In the genomic region with DNA sequence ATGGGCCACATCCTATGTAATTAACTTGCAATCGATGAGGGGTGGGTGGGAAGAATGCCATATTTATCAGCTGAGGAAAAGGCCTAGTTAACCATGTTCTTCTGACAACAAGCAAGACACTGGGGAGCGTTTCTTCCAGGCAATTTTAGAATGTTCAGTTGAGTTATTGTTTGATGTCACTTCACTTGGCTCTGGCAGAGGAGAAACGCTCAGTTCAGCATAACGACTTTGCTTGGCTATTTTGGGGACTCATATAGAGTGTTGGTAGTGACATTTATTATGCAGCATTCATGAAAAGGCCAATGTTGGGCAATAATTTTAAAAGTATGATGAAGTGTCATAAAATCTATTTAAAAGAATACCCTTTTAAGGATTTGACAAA, we compare ENCODE assay signal across 8 cellular contexts. TPM values are rescaled to one million over a fixed set of nuclear protein-coding genes. Genes with fewer than 3 reads are reported as not detected.
A peak's percentile ranks its signal among the peaks of the same experiment; 100 is the strongest.
DNase-seq lines count a peak whose midpoint lies in the region; ATAC-seq and TF ChIP-seq lines count a peak whose summit lies in the region.

No MANE protein-coding gene starts in this region.

- DNase-seq in H9 (no peak), cardiac muscle cell (ENCODE audit: low read depth in 1 of 2, low spot score in 1 of 2) (peak in 1 of 2 donors; percentile 11), gastrocnemius medialis (no peak), mesenteric fat pad (ENCODE audit: low spot score) (no peak), SW480 (ENCODE audit: low spot score) (no peak), hypothalamus (lab: John Stamatoyannopoulos, UW) (no peak)

- H3K27ac Mint-ChIP-seq in H9 = no peak overlapping the region

- H4K20me1 ChIP-seq in H9 (ENCODE audit: control insufficient read depth, insufficient read depth, insufficient read length) = no peaks in the 10 kb centered on the region

- H3K23ac ChIP-seq in H9 (ENCODE audit: insufficient read length, low read depth, low read length) = no peak overlapping the region

- ATAC-seq in gastrocnemius medialis = peak; percentile 40 to 53
- ATAC-seq in HG02610 (IDR thresholded peaks at IDR 0.05; ENCODE audit: unreplicated experiment) = no peak

- no peak overlapping the region for H2BK12ac ChIP-seq in H9 (ENCODE audit: insufficient read length, low read depth, low read length)

- no peak overlapping the region for H4K5ac ChIP-seq in H9 (ENCODE audit: insufficient read length, low read depth, low read length)

- no peaks in the 10 kb centered on the region for H3K9me3 Mint-ChIP-seq in H9

- H2AFZ ChIP-seq in H9 (ENCODE audit: low read length) = no peak overlapping the region

- no peak overlapping the region for H2AK5ac ChIP-seq in H9 (ENCODE audit: insufficient read length, low read length)

- H3K27ac ChIP-seq in H9 (ENCODE audit: insufficient read length, low read depth, low read length) (no peak overlapping the region), VCaP (peak overlapping the region; percentile 39; the same call in 1 of the 2 replicates), cardiac muscle cell (peak overlapping the region; percentile 47), gastrocnemius medialis (peak overlapping the region; percentile 72 to 88 (median 85))

- peaks cover 22% of the 10 kb centered on the region in 2 experiments for H3K4me1 Mint-ChIP-seq in H9

- H3K4me3 ChIP-seq in cardiac muscle cell (peak overlapping the region; percentile 75), gastrocnemius medialis (peak overlapping the region; percentile 51 to 78 (median 66))

- H3K27me3 Mint-ChIP-seq in H9 (ENCODE audit: low read depth) = peaks cover 8% of the 10 kb centered on the region

- in situ Hi-C loops in gastrocnemius medialis (cut with MboI; ENCODE audit: low sequenced_read_pairs in 4 of 4) = no loop called here

- no peak overlapping the region for H2BK5ac ChIP-seq in H9 (ENCODE audit: insufficient read length, low read length)

- H2BK15ac ChIP-seq in H9 (ENCODE audit: low read depth, low read length) = no peak overlapping the region

- no peak overlapping the region for H3K4ac ChIP-seq in H9 (ENCODE audit: low read depth, low read length)

- TF ChIP-seq CTCF in H9 (conservative IDR thresholded peaks at IDR 0.05) = no peak
- TF ChIP-seq CTCF in VCaP (conservative IDR thresholded peaks at IDR 0.05) = no peak
- no peak for TF ChIP-seq CTCF in cardiac muscle cell (IDR thresholded peaks at IDR 0.05; ENCODE audit: low read depth, low read length)
- TF ChIP-seq CTCF in gastrocnemius medialis (IDR thresholded peaks at IDR 0.05 in 4 of 5, conservative IDR thresholded peaks at IDR 0.05 in 1 of 5) = no peak

- H3K9ac ChIP-seq in H9 (ENCODE audit: extremely low read depth, insufficient read length, low read length) = no peak overlapping the region

- H3T11ph ChIP-seq in H9 (ENCODE audit: low read length) = no peak overlapping the region

- intact Hi-C loops in gastrocnemius medialis (cut with DNase I; ENCODE audit: low total_unique reads) = loop anchor here (1.0 to 2.0 kb wide), 2 partner anchors 117 to 148 kb away; no protein-coding TSS in a partner anchor

- peaks cover 2% of the 10 kb centered on the region; the same call in 1 of the 2 replicates for H3K4me1 ChIP-seq in H9 (ENCODE audit: insufficient read depth, low read length)
- H3K4me1 ChIP-seq in cardiac muscle cell (ENCODE audit: low read depth) = peaks cover 24% of the 10 kb centered on the region
- peaks cover 31 to 37% of the 10 kb centered on the region in 2 donors for H3K4me1 ChIP-seq in gastrocnemius medialis

- H3K18ac ChIP-seq in H9 (ENCODE audit: insufficient read length, low read depth, low read length) = no peak overlapping the region

- H3K56ac ChIP-seq in H9 (ENCODE audit: insufficient read length, low read depth, low read length) = no peak overlapping the region

- no peak for TF ChIP-seq POLR2A in gastrocnemius medialis (IDR thresholded peaks at IDR 0.05)

- H4K8ac ChIP-seq in H9 (replicated peaks; ENCODE audit: insufficient read length, low read depth, low read length) = no peak overlapping the region

- H3K4me3 Mint-ChIP-seq in H9 = peak overlapping the region; percentile 61 to 79

- H3K9me3 ChIP-seq in H9 (ENCODE audit: control insufficient read depth, low read depth, low read length) = no peaks in the 10 kb centered on the region
- H3K9me3 ChIP-seq in cardiac muscle cell (ENCODE audit: low read depth) = no peaks in the 10 kb centered on the region
- no peaks in the 10 kb centered on the region for H3K9me3 ChIP-seq in gastrocnemius medialis

- WGBS in H9 (ENCODE audit: extremely low coverage, insufficient read length, low lambda C conversion rate) = no CpG with 5 or more reads among the region's 4 CpGs

- H3K4me2 ChIP-seq in H9 (ENCODE audit: insufficient read depth, insufficient read length, low read length) = peak overlapping the region; percentile 73

- no peak overlapping the region for H4K91ac ChIP-seq in H9 (ENCODE audit: insufficient read length, low read depth, low read length)

- H3K36me3 ChIP-seq in cardiac muscle cell (no peaks in the 10 kb centered on the region), gastrocnemius medialis (no peaks in the 10 kb centered on the region)

- no peak overlapping the region for H2BK20ac ChIP-seq in H9 (ENCODE audit: low read depth, low read length, poor library complexity, severe bottlenecking)

- H2BK120ac ChIP-seq in H9 (ENCODE audit: low read depth, low read length, poor library complexity, severe bottlenecking) = no peak overlapping the region

- no peak overlapping the region for H3K14ac ChIP-seq in H9 (ENCODE audit: insufficient read depth, low read length)

- no peaks in the 10 kb centered on the region for H3K27me3 ChIP-seq in H9 (ENCODE audit: insufficient read depth, low read length)
- H3K27me3 ChIP-seq in cardiac muscle cell = no peaks in the 10 kb centered on the region
- no peaks in the 10 kb centered on the region for H3K27me3 ChIP-seq in gastrocnemius medialis

- no peaks in the 10 kb centered on the region for H3K36me3 Mint-ChIP-seq in H9 (ENCODE audit: insufficient read depth in 1 of 3, low read depth in 3 of 3)

- H3K79me1 ChIP-seq in H9 (ENCODE audit: insufficient read depth, low read depth, low read length, poor library complexity, severe bottlenecking) = no peaks in the 10 kb centered on the region

- peaks cover 3% of the 10 kb centered on the region for H3K23me2 ChIP-seq in H9 (ENCODE audit: insufficient read length, low read depth, low read length, poor library complexity, severe bottlenecking)

- H3K79me2 ChIP-seq in H9 (ENCODE audit: insufficient read depth, low read length) = no peaks in the 10 kb centered on the region

RNA-seq across cellular contexts. Expression of a gene that starts 0.7 kb away (rescaled TPM):
- 1.1 and 1.2 TPM in 2 replicates for total RNA-seq in H9 (2021)
- total RNA-seq in cardiac muscle cell = 35.6 and 43.5 TPM in 2 replicates
- polyA plus RNA-seq in cardiac muscle cell = 10.0 and 14.7 TPM in 2 replicates
- total RNA-seq in gastrocnemius medialis = 1,000 to 10,000 TPM in 3 of 4 donors, 100 to 1,000 TPM in 1; 998 to 4,186 (median 1,764) TPM
- 89.8 TPM for total RNA-seq in mesenteric fat pad

RNA-seq across cellular contexts. Expression of a gene that starts 53.4 kb away (rescaled TPM):
- total RNA-seq in H9 (2021) = 59.1 and 61.5 TPM in 2 replicates
- total RNA-seq in cardiac muscle cell = 23.9 and 59.2 TPM in 2 replicates
- 31.9 and 58.6 TPM in 2 replicates for polyA plus RNA-seq in cardiac muscle cell
- total RNA-seq in gastrocnemius medialis = 10 to 100 TPM in 3 of 4 donors, 1 to 10 TPM in 1; 8.9 to 16.2 (median 10.4) TPM
- 71.6 TPM for total RNA-seq in mesenteric fat pad

Comparison
In these comparisons a context has a peak if more than half of its experiments do, and no peak if none do; other contexts are left out.
1. RNA of a gene that starts 0.7 kb away (total RNA-seq): 998 to 4,186 TPM in gastrocnemius medialis, 89.8 TPM in mesenteric fat pad (single experiment) and 35.6 to 43.5 TPM in cardiac muscle cell; 1.1 to 1.2 TPM in H9; every median in the first group is over 10 times any median in the second.